Comparison of ENCODE assay signal across 7 cellular contexts in genomic region chr5:126594077-126594476, GRCh38. TPM values are rescaled to one million over a fixed set of nuclear protein-coding genes. Genes with fewer than 3 reads are reported as not detected.
DNase-seq lines count a peak whose midpoint lies in the region; ATAC-seq and TF ChIP-seq lines count a peak whose summit lies in the region.

No MANE protein-coding gene starts in this region.

- ATAC-seq in HCT116 (no peak), HG02970 (IDR thresholded peaks at IDR 0.05; ENCODE audit: low FRiP score, unreplicated experiment) (no peak)

- H3K27ac Mint-ChIP-seq in activated CD4-positive, alpha-beta memory T cell treated with anti-CD3 and anti-CD28 coated beads, Interleukin-2, amount 10 ng/mL, durations not matched to agents 7 days and 5 days, result no peak overlapping the region

- H3K4me1 ChIP-seq in HCT116 (ENCODE audit: control insufficient read depth in 1 of 2, insufficient read depth in 2 of 2, low read length in 2 of 2) (peaks cover 0 to 18% of the 10 kb centered on the region in 2 experiments; a peak in 3 of 4 replicates), iPS-18a (ENCODE audit: control insufficient read depth, low read depth, low read length) (peaks cover 15% of the 10 kb centered on the region), spleen (peaks cover 0 to 25% (median 18%) of the 10 kb centered on the region in 6 donors)

- H3K9me3 ChIP-seq in HCT116 (ENCODE audit: control insufficient read depth in 1 of 2, insufficient read depth in 1 of 2, low read depth in 1 of 2, low read length in 2 of 2) (no peaks in the 10 kb centered on the region), iPS-18a (ENCODE audit: control insufficient read depth, low read depth, low read length) (no peaks in the 10 kb centered on the region), spleen (no peaks in the 10 kb centered on the region)

- RAD21 ChIA-PET in HCT116 (lab: Charles Lee; ENCODE audit: low non-redundant PET in 1 of 2, low total read pairs in 2 of 2, uncharacterized antibody in 2 of 2, unreplicated experiment in 2 of 2), result no interaction called here

- 36 to 65% (median 47%) methylated on average over 10 to 12 of the region's 12 CpGs for WGBS in spleen, 5 donors

- BruUV-seq in HCT116 (replicated peaks; lab: Mats Ljungman, UMichigan), result no TSS peak

- TF ChIP-seq POLR2A in HCT116 (IDR thresholded peaks at IDR 0.05; ENCODE audit: borderline replicate concordance, extremely low read depth, insufficient read depth, insufficient read length) (no peak), spleen (IDR thresholded peaks at IDR 0.05) (no peak)

- TF ChIP-seq CTCF in HCT116 (IDR thresholded peaks at IDR 0.05 in 2 of 3, conservative IDR thresholded peaks at IDR 0.05 in 1 of 3; ENCODE audit: borderline replicate concordance in 1 of 3, insufficient read depth in 1 of 3, low read depth in 2 of 3, low read length in 2 of 3) (no peak), spleen (IDR thresholded peaks at IDR 0.05 in 8 of 11, conservative IDR thresholded peaks at IDR 0.05 in 3 of 11) (no peak)

- peak overlapping the region; percentile 95 for H3K4me2 ChIP-seq in HCT116 (ENCODE audit: low read length)

- CTCF ChIA-PET in HCT116 (lab: Charles Lee), result interaction anchor here (1.3 kb wide), 1 partner anchor 94 kb away, joined by 3 read pairs; no protein-coding TSS in a partner anchor
- CTCF ChIA-PET in activated CD4-positive, alpha-beta memory T cell treated with anti-CD3 and anti-CD28 coated beads, Interleukin-2, amount 10 ng/mL, durations not matched to agents 7 days and 5 days (lab: Charles Lee), result interaction anchor here (2.6 kb wide), 1 partner anchor 255 kb away, joined by 12 read pairs; no protein-coding TSS in a partner anchor

- no peaks in the 10 kb centered on the region for H4K20me1 ChIP-seq in HCT116 (ENCODE audit: insufficient read depth)

- H3K4me3 ChIP-seq in HCT116 (replicated peaks in 1 of 2; ENCODE audit: low read depth in 1 of 2, low read length in 2 of 2) (peak overlapping the region; percentile 73 to 86), iPS-18a (ENCODE audit: low read length) (peak overlapping the region; percentile 74), spleen (peak overlapping the region in 7 of 8 donors; percentile 55 to 76 (median 60))

- H3K9ac ChIP-seq in HCT116 (ENCODE audit: low read length) (peak overlapping the region; percentile 88), iPS-18a (ENCODE audit: low read length) (peak overlapping the region; percentile 88)

- H3K79me2 ChIP-seq in HCT116 (ENCODE audit: insufficient read depth, low read length), result peaks cover 20% of the 10 kb centered on the region

- H3K9me3 Mint-ChIP-seq in activated CD4-positive, alpha-beta memory T cell treated with anti-CD3 and anti-CD28 coated beads, Interleukin-2, amount 10 ng/mL, durations not matched to agents 7 days and 5 days, result no peaks in the 10 kb centered on the region

- POLR2A ChIA-PET in HCT116 (lab: Charles Lee), result interaction anchor here (0.6 to 1.7 kb wide), 3 partner anchors 26 to 243 kb away, joined by 4 read pairs; no protein-coding TSS in a partner anchor
- POLR2A ChIA-PET in activated CD4-positive, alpha-beta memory T cell treated with anti-CD3 and anti-CD28 coated beads, Interleukin-2, amount 10 ng/mL, durations not matched to agents 7 days and 5 days (lab: Charles Lee), result interaction anchor here (2.3 kb wide), 1 partner anchor 170 kb away, joined by 6 read pairs; the partner anchor contains the start of gene GRAMD2B

- H3K27ac ChIP-seq in HCT116 (ENCODE audit: low read depth, low read length) (peak overlapping the region; percentile 67), iPS-18a (ENCODE audit: low read length) (no peak overlapping the region), spleen (peak overlapping the region in 3 of 8 donors; percentile 70 to 80 (median 78))

- TF ChIP-seq RAD21 in HCT116 (IDR thresholded peaks at IDR 0.05; ENCODE audit: low read depth), result no peak

- peak overlapping the region; percentile 9 for H3K4me3 Mint-ChIP-seq in activated CD4-positive, alpha-beta memory T cell treated with anti-CD3 and anti-CD28 coated beads, Interleukin-2, amount 10 ng/mL, durations not matched to agents 7 days and 5 days

- H3K4me1 Mint-ChIP-seq in activated CD4-positive, alpha-beta memory T cell treated with anti-CD3 and anti-CD28 coated beads, Interleukin-2, amount 10 ng/mL, durations not matched to agents 7 days and 5 days, result peaks cover 11% of the 10 kb centered on the region

- H3K36me3 Mint-ChIP-seq in activated CD4-positive, alpha-beta memory T cell treated with anti-CD3 and anti-CD28 coated beads, Interleukin-2, amount 10 ng/mL, durations not matched to agents 7 days and 5 days (ENCODE audit: low read depth), result no peaks in the 10 kb centered on the region

- intact Hi-C loops in HCT116 (cut with micrococcal nuclease) (loop anchor here (2.0 kb wide), 2 partner anchors 49 to 255 kb away; no protein-coding TSS in a partner anchor), spleen (cut with DNase I; ENCODE audit: low total_unique reads) (no loop called here)

- peaks cover 25% of the 10 kb centered on the region for H3K27me3 Mint-ChIP-seq in activated CD4-positive, alpha-beta memory T cell treated with anti-CD3 and anti-CD28 coated beads, Interleukin-2, amount 10 ng/mL, durations not matched to agents 7 days and 5 days

- peak overlapping the region; percentile 82 for H2AFZ ChIP-seq in HCT116 (ENCODE audit: low read depth, low read length, poor library complexity, severe bottlenecking)

- H3K36me3 ChIP-seq in HCT116 (ENCODE audit: control insufficient read depth in 1 of 2, insufficient read depth in 2 of 2, low read length in 2 of 2), result peaks cover 0 to 3% of the 10 kb centered on the region in 2 experiments; a peak in 2 of 4 replicates
- peaks cover 12% of the 10 kb centered on the region for H3K36me3 ChIP-seq in iPS-18a (ENCODE audit: control insufficient read depth, low read depth, low read length)
- peaks cover 0 to 4% (median 0%) of the 10 kb centered on the region in 6 donors for H3K36me3 ChIP-seq in spleen

- H3K27me3 ChIP-seq in HCT116 (ENCODE audit: insufficient read depth, low read length), result no peaks in the 10 kb centered on the region
- H3K27me3 ChIP-seq in iPS-18a (ENCODE audit: control insufficient read depth, insufficient read depth, low read length), result no peaks in the 10 kb centered on the region
- H3K27me3 ChIP-seq in spleen (replicated peaks in 1 of 7), result peaks cover 0 to 23% (median 0%) of the 10 kb centered on the region in 7 donors

- no peaks in the 10 kb centered on the region for H3K9me2 ChIP-seq in HCT116 (ENCODE audit: insufficient read depth)

- DNase-seq in HCT116 (ENCODE audit: low read depth, low spot score) (no peak), spleen (no peak), NCI-H748 (lab: John Stamatoyannopoulos, UW; ENCODE audit: unreplicated experiment) (no peak), NCI-H1092 (lab: John Stamatoyannopoulos, UW) (no peak)
- DNase-seq in activated CD4-positive, alpha-beta memory T cell treated with anti-CD3 and anti-CD28 coated beads, Interleukin-2, amount 10 ng/mL, durations not matched to agents 7 days and 5 days, result no peak

TF ChIP-seq in HCT116, 20 proteins besides CTCF, POLR2A, EP300 and RAD21 (continues in another document):
- TF ChIP-seq ZFX (IDR thresholded peaks at IDR 0.05) (no peak), SIN3A (IDR thresholded peaks at IDR 0.05; ENCODE audit: low read depth) (no peak), CBX3 (IDR thresholded peaks at IDR 0.05; ENCODE audit: low read depth) (no peak), JUND (IDR thresholded peaks at IDR 0.05) (no peak), ATF3 (IDR thresholded peaks at IDR 0.05) (no peak), SRF (IDR thresholded peaks at IDR 0.05; ENCODE audit: low read depth) (no peak), ZNF274 (IDR thresholded peaks at IDR 0.05; ENCODE audit: low read depth, low read length) (no peak)
- TF ChIP-seq, protein P1, sequence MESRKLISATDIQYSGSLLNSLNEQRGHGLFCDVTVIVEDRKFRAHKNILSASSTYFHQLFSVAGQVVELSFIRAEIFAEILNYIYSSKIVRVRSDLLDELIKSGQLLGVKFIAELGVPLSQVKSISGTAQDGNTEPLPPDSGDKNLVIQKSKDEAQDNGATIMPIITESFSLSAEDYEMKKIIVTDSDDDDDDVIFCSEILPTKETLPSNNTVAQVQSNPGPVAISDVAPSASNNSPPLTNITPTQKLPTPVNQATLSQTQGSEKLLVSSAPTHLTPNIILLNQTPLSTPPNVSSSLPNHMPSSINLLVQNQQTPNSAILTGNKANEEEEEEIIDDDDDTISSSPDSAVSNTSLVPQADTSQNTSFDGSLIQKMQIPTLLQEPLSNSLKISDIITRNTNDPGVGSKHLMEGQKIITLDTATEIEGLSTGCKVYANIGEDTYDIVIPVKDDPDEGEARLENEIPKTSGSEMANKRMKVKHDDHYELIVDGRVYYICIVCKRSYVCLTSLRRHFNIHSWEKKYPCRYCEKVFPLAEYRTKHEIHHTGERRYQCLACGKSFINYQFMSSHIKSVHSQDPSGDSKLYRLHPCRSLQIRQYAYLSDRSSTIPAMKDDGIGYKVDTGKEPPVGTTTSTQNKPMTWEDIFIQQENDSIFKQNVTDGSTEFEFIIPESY (IDR thresholded peaks at IDR 0.05; ENCODE audit: extremely low read depth, insufficient replicate concordance, low read length), result no peak

RNA-seq across cellular contexts. Expression of gene ALDH7A1, which starts 0.9 kb away (rescaled TPM):
- 93.2 TPM for total RNA-seq in HCT116 (2021; ENCODE audit: unreplicated experiment)
- 60.5 and 80.3 TPM in 2 replicates for polyA plus RNA-seq in HCT116 (2012)
- total RNA-seq in activated CD4-positive, alpha-beta memory T cell treated with anti-CD3 and anti-CD28 coated beads, Interleukin-2, amount 10 ng/mL, durations not matched to agents 7 days and 5 days, result 1 to 10 TPM in 1 of 2 experiments, under 1 TPM in 1; 0.71 to 1.0 TPM
- 10 to 100 TPM in 4 of 7 donors, 1 to 10 TPM in 3; 8.0 to 18.3 (median 13.4) TPM for total RNA-seq in spleen
- polyA plus RNA-seq in spleen, result 10 to 100 TPM; 10.8 to 13.7 (median 11.6) TPM

RNA-seq across cellular contexts. Expression of gene PHAX, which starts 6.7 kb away (rescaled TPM):
- total RNA-seq in HCT116 (2021; ENCODE audit: unreplicated experiment), result 24.5 TPM
- 10.9 and 17.9 TPM in 2 replicates for polyA plus RNA-seq in HCT116 (2012)
- 10 to 100 TPM; 31.5 to 33.8 TPM for total RNA-seq in activated CD4-positive, alpha-beta memory T cell treated with anti-CD3 and anti-CD28 coated beads, Interleukin-2, amount 10 ng/mL, durations not matched to agents 7 days and 5 days
- total RNA-seq in spleen, result 10 to 100 TPM; 24.4 to 44.5 (median 27.6) TPM
- 10 to 100 TPM in 2 of 3 donors, 1 to 10 TPM in 1; 9.8 to 15.1 (median 13.1) TPM for polyA plus RNA-seq in spleen

Comparison
In these comparisons a context has a peak if more than half of its experiments do, and no peak if none do; other contexts are left out.
1. RNA of gene ALDH7A1, which starts 0.9 kb away (total RNA-seq): 93.2 TPM in HCT116 (single experiment) and 8.0 to 18.3 TPM in spleen; 0.71 to 1.0 TPM in activated CD4-positive, alpha-beta memory T cell treated with anti-CD3 and anti-CD28 coated beads, Interleukin-2, amount 10 ng/mL, durations not matched to agents 7 days and 5 days; every median in the first group is over 4 times any median in the second.
2. Peak in every context shown above with its lines, with median percentiles within 50 percentile points of each other: H3K4me3 ChIP-seq.